In genomic region chrX:14030248-14030592, GRCh38 we compare ENCODE assay signal across 8 cellular contexts. TPM values are rescaled to one million over a fixed set of nuclear protein-coding genes. Genes with fewer than 3 reads are reported as not detected.
A peak's percentile ranks its signal among the peaks of the same experiment; 100 is the strongest.
DNase-seq lines count a peak whose midpoint lies in the region; ATAC-seq and TF ChIP-seq lines count a peak whose summit lies in the region.

No MANE protein-coding gene starts in this region.

- DNase-seq in NCI-H82 (lab: John Stamatoyannopoulos, UW) (peak; percentile 26), NCI-H82 treated with DMSO at 0.1 percent for 48 hours (lab: John Stamatoyannopoulos, UW; ENCODE audit: unreplicated experiment) (no peak), MG63 (no peak), right lobe of liver (no peak), upper lobe of left lung (no peak), HuH-7.5 (ENCODE audit: low spot score) (no peak)

- H3K4me1 Mint-ChIP-seq in brain = peaks cover 57% of the 10 kb centered on the region

- H3K27me3 ChIP-seq in MG63 = 0 out of 2 replicates have a peak, but pooled peaks cover 1% of the 10 kb centered on the region
- no peaks in the 10 kb centered on the region for H3K27me3 ChIP-seq in right lobe of liver
- no peaks in the 10 kb centered on the region for H3K27me3 ChIP-seq in upper lobe of left lung

- H3K4me3 ChIP-seq in MG63 (peak overlapping the region; percentile 61), right lobe of liver (peak overlapping the region; percentile 65 to 75 (median 70)), upper lobe of left lung (peak overlapping the region in 3 of 4 donors; percentile 54 to 66 (median 62))

- no peak for TF ChIP-seq POLR2A in right lobe of liver (IDR thresholded peaks at IDR 0.05)
- TF ChIP-seq POLR2A in upper lobe of left lung (IDR thresholded peaks at IDR 0.05) = no peak

- peaks cover 4% of the 10 kb centered on the region for H3K27me3 Mint-ChIP-seq in brain

- TF ChIP-seq EP300 in upper lobe of left lung (IDR thresholded peaks at IDR 0.05) = no peak

- intact Hi-C loops in right lobe of liver (cut with DNase I) = loop anchor here (5.0 to 10.0 kb wide), 3 partner anchors 278 to 375 kb away; partner anchors contain the start of gene TCEANC (in 1 of the 2)

- H3K27ac ChIP-seq in right lobe of liver = peak overlapping the region; percentile 45 to 65 (median 61)
- H3K27ac ChIP-seq in upper lobe of left lung = peak overlapping the region; percentile 85 to 88 (median 86)

- no peaks in the 10 kb centered on the region for H3K36me3 ChIP-seq in MG63
- no peaks in the 10 kb centered on the region for H3K36me3 ChIP-seq in right lobe of liver
- H3K36me3 ChIP-seq in upper lobe of left lung = no peaks in the 10 kb centered on the region

- H3K4me1 ChIP-seq in right lobe of liver (no peaks in the 10 kb centered on the region), upper lobe of left lung (peaks cover 0 to 50% (median 15%) of the 10 kb centered on the region in 4 donors)

- H3K9me3 Mint-ChIP-seq in brain = no peaks in the 10 kb centered on the region

- TF ChIP-seq CTCF in brain (conservative IDR thresholded peaks at IDR 0.05) (no peak), right lobe of liver (IDR thresholded peaks at IDR 0.05) (no peak), upper lobe of left lung (IDR thresholded peaks at IDR 0.05) (no peak)

- H3K36me3 Mint-ChIP-seq in brain = no peaks in the 10 kb centered on the region

- 32% methylated on average over 4 of the region's 4 CpGs for WGBS in right lobe of liver (ENCODE audit: insufficient coverage, low coverage, low lambda C conversion rate, missing lambda C conversion rate)
- 15 to 36% methylated on average over 4 of the region's 4 CpGs for WGBS in upper lobe of left lung, 2 donors

- no peaks in the 10 kb centered on the region for H3K9me3 ChIP-seq in MG63
- no peaks in the 10 kb centered on the region for H3K9me3 ChIP-seq in right lobe of liver
- no peaks in the 10 kb centered on the region for H3K9me3 ChIP-seq in upper lobe of left lung

- H3K27ac Mint-ChIP-seq in brain = peak overlapping the region; percentile 93 to 99 (median 97)

- H3K4me3 Mint-ChIP-seq in brain = peak overlapping the region; percentile 88 to 96 (median 94)

- peak in 1 of 4 donors; percentile 22 for ATAC-seq in right lobe of liver
- peak in 1 of 2 donors; percentile 35 for ATAC-seq in upper lobe of left lung (ENCODE audit: low FRiP score in 2 of 2)
- ATAC-seq in GM19035 (IDR thresholded peaks at IDR 0.05; ENCODE audit: unreplicated experiment) = no peak

RNA-seq across cellular contexts. Expression of gene GEMIN8, which starts 0.5 kb away (rescaled TPM):
- 12.4 and 14.6 TPM in 2 replicates for total RNA-seq in MG63 (2014; rRNA removed; shearing (Covaris generic); ENCODE audit: low replicate concordance)
- polyA plus RNA-seq in brain (ENCODE audit: insufficient read depth, low read depth, low replicate concordance) = 18.2 TPM
- total RNA-seq in right lobe of liver = 10 to 100 TPM in 3 of 6 experiments, 1 to 10 TPM in 3; 8.0 to 14.8 (median 10.1) TPM
- total RNA-seq in upper lobe of left lung = 10 to 100 TPM; 12.5 to 52.4 (median 26.3) TPM
